Comparison of ENCODE assay signal across 3 cellular contexts in genomic region chr12:132951649-132952048, GRCh38.
TF ChIP-seq lines count a peak whose summit lies in the region.

No MANE protein-coding gene starts in this region.

TF ChIP-seq in HEK293, 187 proteins besides CTCF, POLR2A, EP300 and RAD21 (continues in another document):
- TF ChIP-seq ZNF571 (tag by site-specific recombination; IDR thresholded peaks at IDR 0.05) = 0 out of 2 replicates have a peak, but pooled peaks have one; percentile 17
- TF ChIP-seq ZNF140 (tag by site-specific recombination; IDR thresholded peaks at IDR 0.05) = 0 out of 2 replicates have a peak, but pooled peaks have one; percentile 3
- no peak for TF ChIP-seq ZNF18 (tag by site-specific recombination; IDR thresholded peaks at IDR 0.05)
- TF ChIP-seq ZNF391 (tag by site-specific recombination; IDR thresholded peaks at IDR 0.05; ENCODE audit: borderline replicate concordance, low read depth) = no peak
- no peak for TF ChIP-seq HOXC10 (CRISPR knock-in tag; IDR thresholded peaks at IDR 0.05)
- TF ChIP-seq TCF7L2 (IDR thresholded peaks at IDR 0.05; ENCODE audit: borderline replicate concordance, low read depth, low read length) = no peak
- no peak for TF ChIP-seq ZNF501 (tag by site-specific recombination; IDR thresholded peaks at IDR 0.05)
- peak; percentile 86; the same call in 1 of the 2 replicates for TF ChIP-seq ZNF311 (tag by site-specific recombination; IDR thresholded peaks at IDR 0.05; ENCODE audit: borderline replicate concordance)
- no peak for TF ChIP-seq ZNF558 (tag by site-specific recombination; IDR thresholded peaks at IDR 0.05)
- TF ChIP-seq GLIS2 (tag by site-specific recombination; IDR thresholded peaks at IDR 0.05) = no peak
- TF ChIP-seq TSHZ1 (tag by site-specific recombination; IDR thresholded peaks at IDR 0.05; ENCODE audit: borderline replicate concordance) = no peak
- no peak for TF ChIP-seq ZNF585B (tag by site-specific recombination; IDR thresholded peaks at IDR 0.05)

TF ChIP-seq in endothelial cell of umbilical vein, 7 proteins besides CTCF, POLR2A, EP300 and RAD21:
- no peak for TF ChIP-seq JUN (IDR thresholded peaks at IDR 0.05; ENCODE audit: borderline replicate concordance, insufficient read depth, insufficient read length, low read depth)
- TF ChIP-seq GATA2 (IDR thresholded peaks at IDR 0.05; ENCODE audit: insufficient read depth, insufficient read length, low read depth, low read length) = no peak
- TF ChIP-seq EZH2 (IDR thresholded peaks at IDR 0.05; ENCODE audit: borderline replicate concordance, low read depth, low read length, severe bottlenecking) = no peak
- TF ChIP-seq MYC (IDR thresholded peaks at IDR 0.05; ENCODE audit: low read depth, low read length) = no peak
- no peak for TF ChIP-seq FOS (IDR thresholded peaks at IDR 0.05; ENCODE audit: borderline replicate concordance, insufficient read depth, low read length)
- no peak for TF ChIP-seq MAX (IDR thresholded peaks at IDR 0.05; ENCODE audit: insufficient read depth, insufficient read length)
- TF ChIP-seq POLR2AphosphoS5 (IDR thresholded peaks at IDR 0.05; ENCODE audit: insufficient read depth, low read depth, low read length) = no peak

TF ChIP-seq in SK-N-SH, 30 proteins besides CTCF, POLR2A, EP300 and RAD21:
- TF ChIP-seq MAX (IDR thresholded peaks at IDR 0.05; ENCODE audit: low read depth) (no peak), NRF1 (IDR thresholded peaks at IDR 0.05; ENCODE audit: low read depth, low read length) (no peak), ZBTB33 (IDR thresholded peaks at IDR 0.05; ENCODE audit: borderline replicate concordance, low read depth) (no peak), MXI1 (IDR thresholded peaks at IDR 0.05; ENCODE audit: low read depth, low read length) (no peak), RFX5 (IDR thresholded peaks at IDR 0.05; ENCODE audit: low read length) (no peak), MEF2A (IDR thresholded peaks at IDR 0.05; ENCODE audit: borderline replicate concordance, low read depth) (no peak), FOXM1 (IDR thresholded peaks at IDR 0.05; ENCODE audit: low read depth) (no peak), ELF1 (IDR thresholded peaks at IDR 0.05) (no peak), GABPA (IDR thresholded peaks at IDR 0.05; ENCODE audit: low read depth) (no peak), TEAD4 (IDR thresholded peaks at IDR 0.05; ENCODE audit: borderline replicate concordance, insufficient read depth) (no peak), PBX3 (IDR thresholded peaks at IDR 0.05) (no peak), EZH2phosphoT487 (IDR thresholded peaks at IDR 0.05; ENCODE audit: borderline replicate concordance, low read depth) (no peak), JUND (IDR thresholded peaks at IDR 0.05) (no peak), USF1 (IDR thresholded peaks at IDR 0.05; ENCODE audit: borderline replicate concordance, low read depth) (no peak), NFIC (IDR thresholded peaks at IDR 0.05; ENCODE audit: borderline replicate concordance) (no peak)
